In the genomic region with DNA sequence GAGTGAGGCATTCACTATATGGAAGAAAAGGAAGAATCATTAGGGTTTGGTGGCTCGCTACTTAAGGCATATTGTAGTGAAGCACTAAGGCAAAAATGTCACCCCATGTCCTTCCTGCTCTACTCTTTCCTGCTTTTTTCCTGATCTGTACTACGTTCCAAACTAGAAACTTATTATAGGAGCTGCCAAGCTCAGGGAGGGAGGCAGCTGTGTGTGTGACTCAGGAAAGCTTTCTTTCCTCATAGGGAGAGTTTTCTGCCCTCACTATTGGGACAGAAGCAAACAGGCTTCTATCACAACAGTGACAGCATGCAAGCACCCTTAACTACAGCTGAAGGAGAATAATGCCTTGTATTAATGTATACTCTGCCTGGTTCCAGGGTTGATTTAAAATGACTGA, we compare ENCODE assay signal across 21 cellular contexts.
A peak's percentile ranks its signal among the peaks of the same experiment; 100 is the strongest.
DNase-seq lines count a peak whose midpoint lies in the region; ATAC-seq lines count a peak whose summit lies in the region.
"Had no signal": no experiment of that assay in that cellular context is flagged by ENCODE, and none has a peak within 500 bp of the region (broad histone marks: within the 10 kb centered on the region; RNA-seq: fewer than 3 reads in every experiment).

No MANE protein-coding gene starts in this region.

- DNase-seq in Right ventricle myocardium superior (no peak), cardiac septum (ENCODE audit: low spot score) (no peak), fibroblast of gingiva (ENCODE audit: low read depth) (peak; percentile 57), hepatic stellate cell (ENCODE audit: low spot score) (peak; percentile 11), left lobe of liver (ENCODE audit: low spot score) (no peak)
- DNase-seq in activated naive CD4-positive, alpha-beta T cell treated with anti-CD3 and anti-CD28 coated beads, Interleukin-2, amount 50 U/mL, for 72 hours (ENCODE audit: low spot score in 2 of 2) = no peak
- DNase-seq: 8988T; activated CD4-positive, alpha-beta T cell treated with anti-CD3 and anti-CD28 coated beads, Interleukin-2, amount 10 ng/mL, durations not matched to agents 24 days and 14 days; activated naive CD8-positive, alpha-beta T cell treated with anti-CD3 and anti-CD28 coated beads, Interleukin-2, amount 10 ng/mL, durations not matched to agents 7 days and 5 days; central memory CD4-positive, alpha-beta T cell; H9; lower lobe of right lung; naive B cell; NCI-H526; stimulated activated CD4-positive, alpha-beta T cell treated with anti-CD3 and anti-CD28 coated beads, Interleukin-1b, Interleukin-23, amount 100 ng/mL, for 48 hours; stimulated activated naive CD4-positive, alpha-beta T cell treated with Interleukin-2 at 50 U/mL for 16 hours; T-cell; trophoblast cell had no signal

- H3K9me3 Mint-ChIP-seq in activated naive CD4-positive, alpha-beta T cell treated with anti-CD3 and anti-CD28 coated beads, Interleukin-2, amount 50 U/mL, for 72 hours = no peaks in the 10 kb centered on the region
- H3K9me3 Mint-ChIP-seq: activated CD4-positive, alpha-beta T cell treated with anti-CD3 and anti-CD28 coated beads, Interleukin-2, amount 10 ng/mL, durations not matched to agents 24 days and 14 days; activated naive CD8-positive, alpha-beta T cell treated with anti-CD3 and anti-CD28 coated beads, Interleukin-2, amount 10 ng/mL, durations not matched to agents 7 days and 5 days; activated T-helper 17 cell treated with anti-CD3 and anti-CD28 coated beads, Interleukin-2, amount 50 U/mL, for 72 hours; H9; naive B cell; T-cell had no signal

- H3K36me3 Mint-ChIP-seq in activated naive CD4-positive, alpha-beta T cell treated with anti-CD3 and anti-CD28 coated beads, Interleukin-2, amount 50 U/mL, for 72 hours = no peaks in the 10 kb centered on the region
- H3K36me3 Mint-ChIP-seq: activated naive CD8-positive, alpha-beta T cell treated with anti-CD3 and anti-CD28 coated beads, Interleukin-2, amount 10 ng/mL, durations not matched to agents 7 days and 5 days; naive B cell; T-cell had no signal

- peak overlapping the region in 1 of 2 donors; percentile 45 for H3K27ac Mint-ChIP-seq in activated naive CD4-positive, alpha-beta T cell treated with anti-CD3 and anti-CD28 coated beads, Interleukin-2, amount 50 U/mL, for 72 hours
- H3K27ac Mint-ChIP-seq: activated CD4-positive, alpha-beta T cell treated with anti-CD3 and anti-CD28 coated beads, Interleukin-2, amount 10 ng/mL, durations not matched to agents 24 days and 14 days; activated naive CD8-positive, alpha-beta T cell treated with anti-CD3 and anti-CD28 coated beads, Interleukin-2, amount 10 ng/mL, durations not matched to agents 7 days and 5 days; activated T-helper 17 cell treated with anti-CD3 and anti-CD28 coated beads, Interleukin-2, amount 50 U/mL, for 72 hours; naive B cell; T-cell had no signal

- intact Hi-C loops in Right ventricle myocardium superior (cut with DNase I) (no loop called here), cardiac septum (cut with DNase I) (no loop called here)

- ATAC-seq in Right ventricle myocardium superior (ENCODE audit: poor library complexity) (peak; percentile 41), GM21390 (IDR thresholded peaks at IDR 0.05; ENCODE audit: unreplicated experiment) (no peak), GM19395 (IDR thresholded peaks at IDR 0.05; ENCODE audit: unreplicated experiment) (no peak), left lobe of liver (no peak)
- no peak for ATAC-seq in activated naive CD4-positive, alpha-beta T cell treated with anti-CD3 and anti-CD28 coated beads, Interleukin-2, amount 50 U/mL, for 72 hours
- ATAC-seq: activated T-helper 17 cell treated with anti-CD3 and anti-CD28 coated beads, Interleukin-2, amount 50 U/mL, for 72 hours; lower lobe of right lung; T-cell had no signal

Comparison
In these comparisons a context has a peak if more than half of its experiments do, and no peak if none do; other contexts are left out.
1. DNase-seq: peak in fibroblast of gingiva (single experiment) and hepatic stellate cell (single experiment); none in Right ventricle myocardium superior (single experiment), cardiac septum (single experiment), activated naive CD4-positive, alpha-beta T cell treated with anti-CD3 and anti-CD28 coated beads, Interleukin-2, amount 50 U/mL, for 72 hours (0 of 2) and left lobe of liver (single experiment).